10 cellular contexts compared by ENCODE assay signal in genomic region chr5:71938886-71939285, GRCh38.
DNase-seq lines count a peak whose midpoint lies in the region; ATAC-seq and TF ChIP-seq lines count a peak whose summit lies in the region.
"Had no signal": no experiment of that assay in that cellular context is flagged by ENCODE, and none has a peak within 500 bp of the region (broad histone marks: within the 10 kb centered on the region; RNA-seq: fewer than 3 reads in every experiment).

No MANE protein-coding gene starts in this region.

- no peaks in the 10 kb centered on the region for H3F3A ChIP-seq in PC-3 (ENCODE audit: low read length, unreplicated experiment)

- H3K9me2 ChIP-seq in PC-3 (replicated peaks; ENCODE audit: low read length): no peaks in the 10 kb centered on the region

- H3K4me1 ChIP-seq in PC-3 (ENCODE audit: insufficient read depth, low read length) (peaks cover 9% of the 10 kb centered on the region), transverse colon (peaks cover 0 to 13% (median 9%) of the 10 kb centered on the region in 4 donors)

- peak overlapping the region; percentile 45 for H2AFZ ChIP-seq in PC-3 (ENCODE audit: low read length)

- H3K79me2 ChIP-seq in PC-3 (ENCODE audit: low read length): no peaks in the 10 kb centered on the region

- no peak for TF ChIP-seq EP300 in transverse colon (IDR thresholded peaks at IDR 0.05; ENCODE audit: low read depth)

- H3K4me3 ChIP-seq in PC-3 (ENCODE audit: low read length) (peak overlapping the region; percentile 1; the same call in 1 of the 2 replicates), transverse colon (no peak overlapping the region)

- no peak for TF ChIP-seq POLR2A in transverse colon (IDR thresholded peaks at IDR 0.05)

- H3K9me3 ChIP-seq in PC-3 (ENCODE audit: low read length) (no peaks in the 10 kb centered on the region), transverse colon (no peaks in the 10 kb centered on the region)

- peak; percentile 95 for ATAC-seq in PC-3
- no peak for ATAC-seq in omental fat pad (ENCODE audit: low FRiP score)
- ATAC-seq: activated CD8-positive, alpha-beta T cell treated with anti-CD3 and anti-CD28 coated beads, Interleukin-2, amount 10 ng/mL, durations not matched to agents 7 days and 5 days had no signal

- POLR2A ChIA-PET in PC-3 (lab: Charles Lee; ENCODE audit: unreplicated experiment): no interaction called here

- CTCF ChIA-PET in PC-3 (lab: Charles Lee): interaction anchor here (0.6 to 0.7 kb wide), 2 partner anchors 16 to 80 kb away, joined by 3 to 4 read pairs; no protein-coding TSS in a partner anchor

- H3K36me3 ChIP-seq in PC-3 (ENCODE audit: low read depth, low read length) (no peaks in the 10 kb centered on the region), transverse colon (no peaks in the 10 kb centered on the region)

- H4K20me1 ChIP-seq in PC-3 (ENCODE audit: low read length): no peaks in the 10 kb centered on the region

- WGBS in transverse colon (ENCODE audit: low coverage in 1 of 2), 2 donors: 40 to 54% methylated on average over 2 to 7 of the region's 7 CpGs

- in situ Hi-C loops in transverse colon (cut with MboI; ENCODE audit: low pct_ligation_motif_present in 1 of 4, low pct_unique_long_range_greater_than_20kb in 1 of 4, low sequenced_read_pairs in 3 of 4): no loop called here

- no peak overlapping the region for H3K9ac ChIP-seq in PC-3 (ENCODE audit: low read length)

- H3K27me3 ChIP-seq in PC-3 (ENCODE audit: low read length) (no peaks in the 10 kb centered on the region), transverse colon (no peaks in the 10 kb centered on the region)

- TF ChIP-seq CTCF in PC-3 (conservative IDR thresholded peaks at IDR 0.05; ENCODE audit: low read depth, low read length): no peak
- TF ChIP-seq CTCF in transverse colon (IDR thresholded peaks at IDR 0.05): no peak
- no peak for TF ChIP-seq CTCF in omental fat pad (IDR thresholded peaks at IDR 0.05)

- BruUV-seq in PC-3 (replicated peaks; lab: Mats Ljungman, UMichigan): no TSS peak

- H3K27ac ChIP-seq in PC-3 (ENCODE audit: low read length) (peak overlapping the region; percentile 36), transverse colon (peak overlapping the region in 3 of 4 donors; percentile 5 to 21 (median 14))

- intact Hi-C loops in PC-3 (cut with micrococcal nuclease) (loop anchor here (5.0 to 10.0 kb wide), 3 partner anchors 78 to 196 kb away; partner anchors contain the start of gene MAP1B), transverse colon (cut with DNase I; ENCODE audit: low total_unique reads) (no loop called here)

- DNase-seq in NCI-H1092 treated with DMSO at 0.1 percent for 48 hours (lab: John Stamatoyannopoulos, UW) (peak; percentile 19), NCI-H1092 (lab: John Stamatoyannopoulos, UW) (no peak), PC-3 (peak; percentile 75), glomerular visceral epithelial cell (ENCODE audit: extremely low spot score) (peak; percentile 66), transverse colon (peak; percentile 72), omental fat pad (ENCODE audit: low spot score) (no peak), retina (no peak)
- no peak for DNase-seq in stimulated activated CD4-positive, alpha-beta T cell treated with anti-CD3 and anti-CD28 coated beads, Interleukin-1b, Interleukin-23, amount 100 ng/mL, for 48 hours
- DNase-seq: activated CD8-positive, alpha-beta T cell treated with anti-CD3 and anti-CD28 coated beads, Interleukin-2, amount 10 ng/mL, durations not matched to agents 7 days and 5 days; stimulated activated naive CD4-positive, alpha-beta T cell treated with Interleukin-2 at 50 U/mL for 16 hours had no signal

- H3K4me2 ChIP-seq in PC-3 (ENCODE audit: low read length): peak overlapping the region; percentile 37

Comparison
In these comparisons a context has a peak if more than half of its experiments do, and no peak if none do; other contexts are left out.
1. DNase-seq: peak in NCI-H1092 treated with DMSO at 0.1 percent for 48 hours (single experiment), PC-3 (single experiment), glomerular visceral epithelial cell (single experiment) and transverse colon (single experiment); none in NCI-H1092 (single experiment), stimulated activated CD4-positive, alpha-beta T cell treated with anti-CD3 and anti-CD28 coated beads, Interleukin-1b, Interleukin-23, amount 100 ng/mL, for 48 hours (single experiment), omental fat pad (single experiment) and retina (single experiment).